16 cellular contexts compared by ENCODE assay signal in genomic region chr13:113166681-113167080, GRCh38. TPM values are rescaled to one million over a fixed set of nuclear protein-coding genes. Genes with fewer than 3 reads are reported as not detected.
DNase-seq lines count a peak whose midpoint lies in the region; ATAC-seq and TF ChIP-seq lines count a peak whose summit lies in the region.
"Had no signal": no experiment of that assay in that cellular context is flagged by ENCODE, and none has a peak within 500 bp of the region (broad histone marks: within the 10 kb centered on the region; RNA-seq: fewer than 3 reads in every experiment).

No MANE protein-coding gene starts in this region.

- DNase-seq in CD4-positive, alpha-beta memory T cell, result no peak
- no peak for DNase-seq in SJSA1 (ENCODE audit: low read depth in 1 of 2, low spot score in 2 of 2)
- no peak for DNase-seq in effector memory CD8-positive, alpha-beta T cell
- DNase-seq in nephron progenitor cell, result no peak
- no peak for DNase-seq in H7
- no peak for DNase-seq in stimulated activated CD4-positive, alpha-beta T cell treated with anti-CD3 and anti-CD28 coated beads, Interleukin-4, amount 100 ng/mL, for 24 hours
- no peak for DNase-seq in mucosa of gallbladder (ENCODE audit: low spot score)
- DNase-seq: 8988T; CD4-positive, CD25-positive, alpha-beta regulatory T cell; DMS79 treated with DMSO at 0.1 percent for 48 hours; EL; GOT3 had no signal

- peaks cover 25% of the 10 kb centered on the region for H3K4me1 ChIP-seq in CD4-positive, alpha-beta memory T cell (ENCODE audit: insufficient read depth, low read length)
- peaks cover 22% of the 10 kb centered on the region for H3K4me1 ChIP-seq in SJSA1 (replicated peaks)
- H3K4me1 ChIP-seq: HAP-1 had no signal

- peak overlapping the region in 5 of 7 donors; percentile 2 to 69 (median 31) for H3K27ac Mint-ChIP-seq in CD4-positive, alpha-beta memory T cell
- H3K27ac Mint-ChIP-seq in effector memory CD8-positive, alpha-beta T cell, result peak overlapping the region; percentile 16 to 51
- peak overlapping the region; percentile 57 for H3K27ac Mint-ChIP-seq in nephron progenitor cell

- H3K36me3 ChIP-seq in CD4-positive, alpha-beta memory T cell (ENCODE audit: insufficient read depth, low read length), result no peaks in the 10 kb centered on the region
- H3K36me3 ChIP-seq in SJSA1 (peaks cover 42% of the 10 kb centered on the region), H7 (replicated peaks; ENCODE audit: control insufficient read depth, insufficient read depth, low read length) (peaks cover 5% of the 10 kb centered on the region)

- intact Hi-C loops in CD4-positive, alpha-beta memory T cell (cut with micrococcal nuclease), result no loop called here

- no peaks in the 10 kb centered on the region for H3K27me3 ChIP-seq in CD4-positive, alpha-beta memory T cell (ENCODE audit: insufficient read depth, low read length)
- H3K27me3 ChIP-seq in SJSA1 (replicated peaks) (no peaks in the 10 kb centered on the region), H7 (ENCODE audit: control insufficient read depth, insufficient read depth, low read length) (no peaks in the 10 kb centered on the region; the same call in 1 of the 2 replicates)

- H3K9me3 ChIP-seq in CD4-positive, alpha-beta memory T cell (ENCODE audit: control insufficient read depth in 1 of 2, low read length in 2 of 2), result no peaks in the 10 kb centered on the region
- no peaks in the 10 kb centered on the region for H3K9me3 ChIP-seq in SJSA1 (replicated peaks)
- H3K9me3 ChIP-seq: HAP-1 had no signal

- CTCF ChIA-PET in CD4-positive, alpha-beta memory T cell (lab: Charles Lee; ENCODE audit: partially characterized antibody), result no interaction called here

- no peak overlapping the region for H3K4me3 Mint-ChIP-seq in CD4-positive, alpha-beta memory T cell
- no peak overlapping the region for H3K4me3 Mint-ChIP-seq in effector memory CD8-positive, alpha-beta T cell
- H3K4me3 Mint-ChIP-seq in nephron progenitor cell, result no peak overlapping the region
- H3K4me3 Mint-ChIP-seq: CD4-positive, CD25-positive, alpha-beta regulatory T cell had no signal

- POLR2A ChIA-PET in CD4-positive, alpha-beta memory T cell (lab: Charles Lee; ENCODE audit: partially characterized antibody), result interaction anchor here (1.5 kb wide), 1 partner anchor 9 kb away, joined by 3 read pairs; no protein-coding TSS in a partner anchor

- H3K27ac ChIP-seq in CD4-positive, alpha-beta memory T cell (ENCODE audit: low read depth, low read length), result no peak overlapping the region
- peak overlapping the region; percentile 43 for H3K27ac ChIP-seq in SJSA1
- H3K27ac ChIP-seq: BLaER1 treated with 17β-estradiol and CSF1 and Interleukin-3, amounts not matched to agents 10 nM and 100 nM had no signal

- H3K4me3 ChIP-seq in CD4-positive, alpha-beta memory T cell (ENCODE audit: low read length in 2 of 2), result no peak overlapping the region
- H3K4me3 ChIP-seq in SJSA1, result no peak overlapping the region
- no peak overlapping the region for H3K4me3 ChIP-seq in H7 (ENCODE audit: insufficient read depth, low read depth, low read length)
- H3K4me3 ChIP-seq: BLaER1 treated with 17β-estradiol and CSF1 and Interleukin-3, amounts not matched to agents 10 nM and 100 nM; HAP-1 had no signal

- H3K36me3 Mint-ChIP-seq in CD4-positive, alpha-beta memory T cell, result peaks cover 26 to 31% of the 10 kb centered on the region in 2 donors
- peaks cover 2% of the 10 kb centered on the region for H3K36me3 Mint-ChIP-seq in effector memory CD8-positive, alpha-beta T cell (ENCODE audit: insufficient read depth)
- H3K36me3 Mint-ChIP-seq in nephron progenitor cell (ENCODE audit: low read depth), result peaks cover 62% of the 10 kb centered on the region

- H3K9me3 Mint-ChIP-seq in CD4-positive, alpha-beta memory T cell, result peaks cover 0 to 17% (median 3%) of the 10 kb centered on the region in 8 donors
- H3K9me3 Mint-ChIP-seq in effector memory CD8-positive, alpha-beta T cell, result peaks cover 0 to 7% of the 10 kb centered on the region in 2 donors
- no peaks in the 10 kb centered on the region for H3K9me3 Mint-ChIP-seq in nephron progenitor cell

- no peak for TF ChIP-seq CTCF in nephron progenitor cell (IDR thresholded peaks at IDR 0.05)

- no peak for ATAC-seq in effector memory CD8-positive, alpha-beta T cell (replicated peaks)
- ATAC-seq in GM18519 (IDR thresholded peaks at IDR 0.05; ENCODE audit: low FRiP score, unreplicated experiment), result no peak
- ATAC-seq: HepG2 had no signal

- peaks cover 11 to 41% (median 26%) of the 10 kb centered on the region in 4 donors for H3K4me1 Mint-ChIP-seq in CD4-positive, alpha-beta memory T cell
- peaks cover 28 to 34% of the 10 kb centered on the region in 2 donors for H3K4me1 Mint-ChIP-seq in effector memory CD8-positive, alpha-beta T cell (ENCODE audit: low read depth in 2 of 2)
- peaks cover 25% of the 10 kb centered on the region for H3K4me1 Mint-ChIP-seq in nephron progenitor cell

- H3K27me3 Mint-ChIP-seq in CD4-positive, alpha-beta memory T cell, result no peaks in the 10 kb centered on the region
- no peaks in the 10 kb centered on the region for H3K27me3 Mint-ChIP-seq in effector memory CD8-positive, alpha-beta T cell
- peaks cover 27% of the 10 kb centered on the region for H3K27me3 Mint-ChIP-seq in nephron progenitor cell (ENCODE audit: low read depth, poor library complexity)
- H3K27me3 Mint-ChIP-seq: CD4-positive, CD25-positive, alpha-beta regulatory T cell had no signal

RNA-seq across cellular contexts. Expression of gene PROZ, which starts 8.2 kb away (rescaled TPM):
- not detected for total RNA-seq in CD4-positive, alpha-beta memory T cell
- under 1 TPM in 1 of 2 donors, not detected in 1; 0.32 TPM for polyA plus RNA-seq in CD4-positive, alpha-beta memory T cell
- total RNA-seq in SJSA1 (2014; rRNA removed; shearing (Covaris generic)), result not detected in 2 replicates
- not detected in 2 replicates for total RNA-seq in H7 (2014; rRNA removed; shearing (Covaris generic))
- not detected for total RNA-seq in mucosa of gallbladder
- total RNA-seq: CD4-positive, CD25-positive, alpha-beta regulatory T cell had no signal

RNA-seq across cellular contexts. Expression of gene PCID2, which starts 41.8 kb away (rescaled TPM):
- 10 to 100 TPM; 78.2 to 79.8 TPM for total RNA-seq in CD4-positive, alpha-beta memory T cell
- polyA plus RNA-seq in CD4-positive, alpha-beta memory T cell, result 100 to 1,000 TPM in 1 of 2 donors, 10 to 100 TPM in 1; 84.8 to 100 TPM
- 108 and 126 TPM in 2 replicates for total RNA-seq in SJSA1 (2014; rRNA removed; shearing (Covaris generic))
- 73.6 and 82.1 TPM in 2 replicates for total RNA-seq in H7 (2014; rRNA removed; shearing (Covaris generic))
- 35.0 TPM for total RNA-seq in mucosa of gallbladder

RNA-seq across cellular contexts. Expression of gene CUL4A, which starts 42.7 kb away (rescaled TPM):
- total RNA-seq in CD4-positive, alpha-beta memory T cell, result 10 to 100 TPM; 75.5 to 80.0 TPM
- 10 to 100 TPM; 59.8 to 72.8 TPM for polyA plus RNA-seq in CD4-positive, alpha-beta memory T cell
- 74.7 and 145 TPM in 2 replicates for total RNA-seq in SJSA1 (2014; rRNA removed; shearing (Covaris generic))
- 109 and 118 TPM in 2 replicates for total RNA-seq in H7 (2014; rRNA removed; shearing (Covaris generic))
- 55.4 TPM for total RNA-seq in mucosa of gallbladder

RNA-seq across cellular contexts. Expression of gene F10, which starts 44.1 kb away (rescaled TPM):
- total RNA-seq in CD4-positive, alpha-beta memory T cell, result not detected
- polyA plus RNA-seq in CD4-positive, alpha-beta memory T cell, result not detected
- 3.9 and 4.8 TPM in 2 replicates for total RNA-seq in SJSA1 (2014; rRNA removed; shearing (Covaris generic))
- total RNA-seq in H7 (2014; rRNA removed; shearing (Covaris generic)), result 1.3 and 2.1 TPM in 2 replicates
- total RNA-seq in mucosa of gallbladder, result 8.2 TPM
- total RNA-seq: CD4-positive, CD25-positive, alpha-beta regulatory T cell had no signal
